In genomic region chr3:12662593-12663310, GRCh38 we compare ENCODE assay signal across 8 cellular contexts. TPM values are rescaled to one million over a fixed set of nuclear protein-coding genes. Genes with fewer than 3 reads are reported as not detected.
DNase-seq lines count a peak whose midpoint lies in the region; ATAC-seq, FAIRE-seq and TF ChIP-seq lines count a peak whose summit lies in the region.

No MANE protein-coding gene starts in this region.

- no peaks in the 10 kb centered on the region for H3K36me3 ChIP-seq in mesenchymal stem cell (ENCODE audit: control insufficient read depth in 1 of 2, insufficient read depth in 2 of 2, low read depth in 1 of 2, low read length in 2 of 2)

- H3K14ac ChIP-seq in mesenchymal stem cell (ENCODE audit: low read length in 2 of 2) = no peak overlapping the region

- intact Hi-C loops in activated CD4-positive, alpha-beta T cell treated with anti-CD3 and anti-CD28 coated beads, Interleukin-2, amount 10 ng/mL, durations not matched to agents 24 days and 14 days (cut with micrococcal nuclease) = loop anchor here (5.0 to 10.0 kb wide), 2 partner anchors 55 to 1462 kb away; partner anchors contain the start of genes CHCHD4 and TMEM43

- H3K27ac ChIP-seq in mesenchymal stem cell (ENCODE audit: low read length, poor library complexity, severe bottlenecking) = peak overlapping the region; percentile 59

- H3K27me3 ChIP-seq in mesenchymal stem cell (ENCODE audit: control insufficient read depth in 1 of 2, insufficient read depth in 1 of 2, low read length in 2 of 2) = no peaks in the 10 kb centered on the region

- no peak overlapping the region for H3K23ac ChIP-seq in mesenchymal stem cell (ENCODE audit: low read length in 2 of 2)

- no peak for FAIRE-seq in RCC 7860 (lab: Jason Lieb, UNC)

- peaks cover 10% of the 10 kb centered on the region for H3K4me1 ChIP-seq in mesenchymal stem cell (ENCODE audit: control insufficient read depth, insufficient read depth, low read depth, low read length)

- H3K9ac ChIP-seq in mesenchymal stem cell (ENCODE audit: low read length) = peak overlapping the region; percentile 98

- no peak overlapping the region for H2BK5ac ChIP-seq in mesenchymal stem cell (ENCODE audit: low read depth, low read length, poor library complexity, severe bottlenecking)

- no peaks in the 10 kb centered on the region for H3K9me3 Mint-ChIP-seq in activated CD4-positive, alpha-beta T cell treated with anti-CD3 and anti-CD28 coated beads, Interleukin-2, amount 10 ng/mL, durations not matched to agents 24 days and 14 days

- H3K4me2 ChIP-seq in mesenchymal stem cell (ENCODE audit: low read length, poor library complexity, severe bottlenecking) = peak overlapping the region; percentile 83

- peak overlapping the region; percentile 99 for H3K27ac Mint-ChIP-seq in activated CD4-positive, alpha-beta T cell treated with anti-CD3 and anti-CD28 coated beads, Interleukin-2, amount 10 ng/mL, durations not matched to agents 24 days and 14 days

- H4K91ac ChIP-seq in mesenchymal stem cell (ENCODE audit: low read length) = no peak overlapping the region

- H3K4me1 Mint-ChIP-seq in activated CD4-positive, alpha-beta T cell treated with anti-CD3 and anti-CD28 coated beads, Interleukin-2, amount 10 ng/mL, durations not matched to agents 24 days and 14 days = peaks cover 36% of the 10 kb centered on the region

- H3K4me3 ChIP-seq in LNCaP clone FGC (ENCODE audit: low read depth, low read length) = peak overlapping the region; percentile 67
- peak overlapping the region; percentile 94 to 100 for H3K4me3 ChIP-seq in mesenchymal stem cell (ENCODE audit: insufficient read depth in 1 of 2, low read depth in 1 of 2, low read length in 2 of 2)

- H2BK12ac ChIP-seq in mesenchymal stem cell (ENCODE audit: low read length in 2 of 2) = no peak overlapping the region

- peak overlapping the region; percentile 88 for H3K4me3 Mint-ChIP-seq in activated CD4-positive, alpha-beta T cell treated with anti-CD3 and anti-CD28 coated beads, Interleukin-2, amount 10 ng/mL, durations not matched to agents 24 days and 14 days

- H3K27me3 Mint-ChIP-seq in activated CD4-positive, alpha-beta T cell treated with anti-CD3 and anti-CD28 coated beads, Interleukin-2, amount 10 ng/mL, durations not matched to agents 24 days and 14 days = no peaks in the 10 kb centered on the region

- no peak overlapping the region for H2BK15ac ChIP-seq in mesenchymal stem cell (ENCODE audit: low read depth, poor library complexity, severe bottlenecking)

- no peak overlapping the region for H2BK120ac ChIP-seq in mesenchymal stem cell (ENCODE audit: low read depth, low read length)

- H3K36me3 Mint-ChIP-seq in activated CD4-positive, alpha-beta T cell treated with anti-CD3 and anti-CD28 coated beads, Interleukin-2, amount 10 ng/mL, durations not matched to agents 24 days and 14 days (ENCODE audit: low read depth) = peaks cover 5% of the 10 kb centered on the region

- peak; percentile 43 for DNase-seq in EL
- no peak for DNase-seq in LNCaP clone FGC (ENCODE audit: low read depth)
- peak; percentile 82 for DNase-seq in activated CD4-positive, alpha-beta T cell treated with anti-CD3 and anti-CD28 coated beads, Interleukin-2, amount 10 ng/mL, durations not matched to agents 24 days and 14 days
- DNase-seq in ecto neural progenitor cell (ENCODE audit: low spot score) = peak; percentile 57
- peak; percentile 58 for DNase-seq in mesenchymal stem cell
- peak; percentile 5 for DNase-seq in stimulated activated CD8-positive, alpha-beta memory T cell treated with anti-CD3 and anti-CD28 coated beads, Interleukin-4, amount 100 ng/mL, for 1 hour (ENCODE audit: low read depth in 2 of 2, low spot score in 1 of 2)
- no peak for DNase-seq in RCC 7860 (ENCODE audit: low spot score)

- ATAC-seq in GM18868 (IDR thresholded peaks at IDR 0.05; ENCODE audit: unreplicated experiment) = no peak

- H3K18ac ChIP-seq in mesenchymal stem cell (ENCODE audit: low read depth in 1 of 2, low read length in 2 of 2) = peak overlapping the region in 1 of 2 experiments; percentile 93

- no peak overlapping the region for H4K8ac ChIP-seq in mesenchymal stem cell (ENCODE audit: low read length)

- TF ChIP-seq CTCF in LNCaP clone FGC (IDR thresholded peaks at IDR 0.05; ENCODE audit: control insufficient read depth, extremely low read depth, insufficient read depth) = no peak

- WGBS in mesenchymal stem cell = under 1% methylated on average over 23 of the region's 23 CpGs

- H3K79me1 ChIP-seq in mesenchymal stem cell (replicated peaks; ENCODE audit: low read length, poor library complexity, severe bottlenecking) = no peaks in the 10 kb centered on the region

- H2AK5ac ChIP-seq in mesenchymal stem cell (ENCODE audit: low read length, severe bottlenecking) = no peak overlapping the region

- H3K4ac ChIP-seq in mesenchymal stem cell (ENCODE audit: low read depth in 1 of 2, low read length in 2 of 2) = peak overlapping the region in 1 of 2 experiments; percentile 100

- H3K9me3 ChIP-seq in mesenchymal stem cell (ENCODE audit: control insufficient read depth, low read length) = no peaks in the 10 kb centered on the region

- no peak overlapping the region for H2AFZ ChIP-seq in mesenchymal stem cell (ENCODE audit: low read depth, low read length)

RNA-seq across cellular contexts. Expression of gene RAF1, which starts 1.2 kb away (rescaled TPM):
- 90.5 and 93.2 TPM in 2 replicates for total RNA-seq in activated CD4-positive, alpha-beta T cell treated with anti-CD3 and anti-CD28 coated beads, Interleukin-2, amount 10 ng/mL, durations not matched to agents 24 days and 14 days
- 43.4 TPM for polyA plus RNA-seq in mesenchymal stem cell (2013, experiment 1 of 2)
- polyA plus RNA-seq in mesenchymal stem cell (2013, experiment 2 of 2) = 42.6 TPM

Comparison
In these comparisons a context has a peak if more than half of its experiments do, and no peak if none do; other contexts are left out.
1. DNase-seq: peak in EL (single experiment), activated CD4-positive, alpha-beta T cell treated with anti-CD3 and anti-CD28 coated beads, Interleukin-2, amount 10 ng/mL, durations not matched to agents 24 days and 14 days (single experiment), ecto neural progenitor cell (single experiment), mesenchymal stem cell (single experiment) and stimulated activated CD8-positive, alpha-beta memory T cell treated with anti-CD3 and anti-CD28 coated beads, Interleukin-4, amount 100 ng/mL, for 1 hour (2 of 2); none in LNCaP clone FGC (single experiment) and RCC 7860 (single experiment).